Comparison of ENCODE assay signal across 1 cellular context in genomic region chr1:17163371-17163770, GRCh38.
TF ChIP-seq lines count a peak whose summit lies in the region.

No MANE protein-coding gene starts in this region.

TF ChIP-seq in IMR-90, 13 proteins besides CTCF, POLR2A, EP300 and RAD21:
- TF ChIP-seq MXI1 (IDR thresholded peaks at IDR 0.05; ENCODE audit: borderline replicate concordance, low read depth, low read length) = no peak
- TF ChIP-seq FOS (IDR thresholded peaks at IDR 0.05; ENCODE audit: low read depth, low read length) = no peak
- TF ChIP-seq RFX5 (IDR thresholded peaks at IDR 0.05; ENCODE audit: low read depth, low read length) = no peak
- TF ChIP-seq USF2 (IDR thresholded peaks at IDR 0.05; ENCODE audit: low read depth, low read length) = no peak
- TF ChIP-seq MAZ (IDR thresholded peaks at IDR 0.05; ENCODE audit: borderline replicate concordance, low read depth, low read length) = no peak
- no peak for TF ChIP-seq SMC3 (IDR thresholded peaks at IDR 0.05; ENCODE audit: low read depth, low read length)
- no peak for TF ChIP-seq BHLHE40 (IDR thresholded peaks at IDR 0.05; ENCODE audit: low read depth, low read length)
- TF ChIP-seq NFE2L2 (IDR thresholded peaks at IDR 0.05; ENCODE audit: low read depth, low read length) = no peak
- TF ChIP-seq CHD1 (IDR thresholded peaks at IDR 0.05; ENCODE audit: low read depth, low read length) = no peak
- TF ChIP-seq MAFK (IDR thresholded peaks at IDR 0.05; ENCODE audit: low read depth, low read length) = no peak
- TF ChIP-seq RCOR1 (IDR thresholded peaks at IDR 0.05; ENCODE audit: insufficient replicate concordance, low read length) = no peak
- no peak for TF ChIP-seq CEBPB (IDR thresholded peaks at IDR 0.05; ENCODE audit: low read depth, low read length)
- no peak for TF ChIP-seq ELK1 (IDR thresholded peaks at IDR 0.05; ENCODE audit: borderline replicate concordance, low read depth, low read length)
